In the genomic region with DNA sequence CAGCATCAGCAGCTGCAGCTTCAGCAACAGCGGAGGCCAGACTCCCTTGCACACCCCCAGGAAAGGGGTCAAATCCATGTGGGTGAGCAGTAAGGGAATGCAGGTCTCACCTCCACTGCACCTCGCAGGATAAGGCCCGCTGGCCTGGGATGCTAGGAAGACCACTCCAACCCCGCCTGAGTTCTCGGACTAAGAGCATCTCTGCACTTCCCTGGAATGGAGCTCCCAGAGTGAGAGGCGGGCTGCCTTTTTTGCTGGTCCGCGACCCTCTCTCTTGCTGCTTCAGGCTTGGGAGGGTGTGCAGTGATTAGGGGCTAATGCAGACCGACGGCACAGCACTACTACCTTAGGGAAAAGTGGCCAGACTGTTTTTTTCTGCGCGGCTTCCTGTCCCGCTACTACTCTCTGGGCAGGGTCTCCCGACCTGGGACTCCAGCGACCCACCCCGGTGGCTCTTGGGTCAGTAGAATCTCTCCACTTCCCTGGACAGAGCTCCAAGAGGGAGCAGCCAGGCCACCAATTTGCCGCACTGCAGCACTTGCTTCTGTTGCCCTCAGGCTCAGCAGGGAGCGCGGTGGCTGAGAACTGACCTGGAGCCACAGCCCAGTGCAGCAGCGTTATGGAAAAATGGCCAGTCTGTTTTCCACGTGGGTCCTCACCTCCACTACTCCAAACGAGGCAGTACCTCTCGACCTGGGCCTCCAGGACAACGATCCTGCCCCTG, we compare ENCODE assay signal across 31 cellular contexts.
"Had no signal": no experiment of that assay in that cellular context is flagged by ENCODE, and none has a peak within 500 bp of the region (broad histone marks: within the 10 kb centered on the region; RNA-seq: fewer than 3 reads in every experiment).

No MANE protein-coding gene starts in this region.

- ATAC-seq: activated CD4-positive, alpha-beta T cell treated with anti-CD3 and anti-CD28 coated beads for 36 hours; activated CD8-positive, alpha-beta T cell treated with anti-CD3 and anti-CD28 coated beads, Interleukin-2, amount 10 ng/mL, durations not matched to agents 7 days and 5 days; activated naive CD4-positive, alpha-beta T cell treated with anti-CD3 and anti-CD28 coated beads, Interleukin-2, amount 50 U/mL, for 72 hours; activated T-cell treated with anti-CD3 and anti-CD28 coated beads, Interleukin-2, amount 50 U/mL, for 72 hours; esophagus mucosa; T-helper 17 cell had no signal

- H3K27ac ChIP-seq: ascending aorta, breast epithelium, cardiac muscle cell, coronary artery, dorsolateral prefrontal cortex, WERI-Rb-1 had no signal

- DNase-seq: activated CD4-positive, alpha-beta memory T cell treated with anti-CD3 and anti-CD28 coated beads for 36 hours; activated CD4-positive, alpha-beta T cell treated with anti-CD3 and anti-CD28 coated beads for 36 hours; activated CD4-positive, alpha-beta T cell treated with anti-CD3 and anti-CD28 coated beads, Interleukin-2, amount 10 ng/mL, durations not matched to agents 24 days and 14 days; activated CD4-positive, CD25-positive, alpha-beta regulatory T cell; activated CD4-positive, CD25-positive, alpha-beta regulatory T cell treated with anti-CD3 and anti-CD28 coated beads, Interleukin-2, amount 50 U/mL, for 72 hours; activated CD8-positive, alpha-beta memory T cell treated with anti-CD3 and anti-CD28 coated beads, Interleukin-2, amount 50 U/mL, for 48 hours; activated CD8-positive, alpha-beta T cell treated with anti-CD3 and anti-CD28 coated beads, Interleukin-2, amount 10 ng/mL, durations not matched to agents 7 days and 5 days; activated gamma-delta T cell; activated naive CD4-positive, alpha-beta T cell; activated naive CD4-positive, alpha-beta T cell treated with anti-CD3 and anti-CD28 coated beads, Interleukin-2, amount 10 ng/mL, durations not matched to agents 7 days and 5 days; activated naive CD8-positive, alpha-beta T cell treated with anti-CD3 and anti-CD28 coated beads, Interleukin-2, amount 10 ng/mL, durations not matched to agents 7 days and 5 days; activated T-cell treated with anti-CD3 and anti-CD28 coated beads for 4 hours; activated T-cell treated with anti-CD3 and anti-CD28 coated beads, Interleukin-2, amount 50 U/mL, for 24 hours; activated T-cell treated with anti-CD3 and anti-CD28 coated beads, Interleukin-2, amount 50 U/mL, for 72 hours; central memory CD4-positive, alpha-beta T cell; cerebellar nuclear complex; dorsolateral prefrontal cortex; effector memory CD4-positive, alpha-beta T cell; endodermal cell; foreskin fibroblast; T-helper 1 cell; T-helper 17 cell; T1000; WERI-Rb-1 had no signal

- H3K4me1 ChIP-seq: ascending aorta, breast epithelium had no signal

- FAIRE-seq: frontal cortex had no signal

- H3K4me3 ChIP-seq: ascending aorta, breast epithelium, cardiac muscle cell, coronary artery, dorsolateral prefrontal cortex had no signal

- H3K36me3 ChIP-seq: ascending aorta, breast epithelium, cardiac muscle cell, WERI-Rb-1 had no signal

- H3K27me3 ChIP-seq: ascending aorta, breast epithelium, cardiac muscle cell, dorsolateral prefrontal cortex had no signal

- H3K9me3 ChIP-seq: ascending aorta, breast epithelium had no signal
